Comparison of ENCODE assay signal across 32 cellular contexts in the genomic region with DNA sequence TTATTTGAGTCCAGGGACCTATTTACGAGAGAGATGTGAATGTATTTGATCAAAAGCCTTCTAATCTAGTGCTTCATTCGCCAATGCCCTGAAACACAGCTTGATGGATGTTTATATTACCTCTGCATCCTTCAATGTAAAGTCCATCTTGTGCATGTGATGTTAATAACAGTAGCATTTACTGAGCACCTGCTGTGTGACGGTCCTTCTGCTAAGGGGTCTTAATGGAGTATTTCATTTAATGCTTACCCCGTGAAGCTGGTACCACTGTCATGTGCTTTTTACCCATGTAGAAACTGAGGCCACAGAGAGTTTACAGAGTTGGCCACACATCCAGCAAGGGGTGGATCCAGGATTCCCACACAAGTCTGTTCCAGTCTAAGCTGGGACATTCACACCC.
"Had no signal": no experiment of that assay in that cellular context is flagged by ENCODE, and none has a peak within 500 bp of the region (broad histone marks: within the 10 kb centered on the region; RNA-seq: fewer than 3 reads in every experiment).

No MANE protein-coding gene starts in this region.

- DNase-seq: activated B cell treated with CpG ODN at 0.5 μM for 24 hours; activated CD4-positive, alpha-beta T cell treated with anti-CD3 and anti-CD28 coated beads for 4 hours; activated CD4-positive, alpha-beta T cell treated with anti-CD3 and anti-CD28 coated beads, Interleukin-2, amount 10 ng/mL, durations not matched to agents 7 days and 5 days; activated CD4-positive, alpha-beta T cell treated with anti-CD3 and anti-CD28 coated beads, Interleukin-2, amount 50 U/mL, for 4 hours; activated CD4-positive, CD25-positive, alpha-beta regulatory T cell treated with anti-CD3 and anti-CD28 coated beads, Interleukin-2, amount 50 U/mL, for 72 hours; activated CD8-positive, alpha-beta memory T cell treated with anti-CD3 and anti-CD28 coated beads, Interleukin-2, amount 50 U/mL, for 4 hours; activated CD8-positive, alpha-beta T cell treated with anti-CD3 and anti-CD28 coated beads for 36 hours; activated gamma-delta T cell treated with Interleukin-2 at 50 U/mL for 16 hours; activated naive CD4-positive, alpha-beta T cell; activated naive CD4-positive, alpha-beta T cell treated with anti-CD3 and anti-CD28 coated beads for 36 hours; activated naive CD4-positive, alpha-beta T cell treated with anti-CD3 and anti-CD28 coated beads, Interleukin-2, amount 50 U/mL, for 16 hours; activated naive CD8-positive, alpha-beta T cell treated with anti-CD3 and anti-CD28 coated beads for 36 hours; activated T-cell treated with anti-CD3 and anti-CD28 coated beads for 4 hours; activated T-cell treated with anti-CD3 and anti-CD28 coated beads, Interleukin-2, amount 50 U/mL, for 1 hour; activated T-cell treated with anti-CD3 and anti-CD28 coated beads, Interleukin-2, amount 50 U/mL, for 4 hours; activated T-cell treated with anti-CD3 and anti-CD28 coated beads, Interleukin-2, amount 50 U/mL, for 72 hours; adrenal gland; amniotic stem cell; aorta; body of pancreas; brain microvascular endothelial cell; central memory CD4-positive, alpha-beta T cell; SW 1271; T-helper 1 cell; T-helper 2 cell; T-helper 9 cell had no signal

- H3K36me3 ChIP-seq: adrenal gland, brain microvascular endothelial cell, breast epithelium had no signal

- ATAC-seq: activated CD8-positive, alpha-beta T cell treated with anti-CD3 and anti-CD28 coated beads for 36 hours; activated naive CD4-positive, alpha-beta T cell treated with anti-CD3 and anti-CD28 coated beads, Interleukin-2, amount 50 U/mL, for 72 hours; activated T-cell treated with anti-CD3 and anti-CD28 coated beads, Interleukin-2, amount 50 U/mL, for 4 hours; activated T-cell treated with anti-CD3 and anti-CD28 coated beads, Interleukin-2, amount 50 U/mL, for 72 hours; activated T-helper 17 cell treated with anti-CD3 and anti-CD28 coated beads, Interleukin-2, amount 50 U/mL, for 72 hours; body of pancreas had no signal

- H3K4me3 ChIP-seq: adrenal gland, body of pancreas, breast epithelium had no signal

- H3K9me3 Mint-ChIP-seq: activated T-cell treated with anti-CD3 and anti-CD28 coated beads, Interleukin-2, amount 50 U/mL, for 4 hours; activated T-cell treated with anti-CD3 and anti-CD28 coated beads, Interleukin-2, amount 50 U/mL, for 72 hours; T-helper 2 cell treated with Interferon-gamma antibody and Interleukin-4, amounts not matched to agents 5 μg/mL and 100 μg/mL, for 36 hours had no signal

- H3K27ac Mint-ChIP-seq: activated B cell treated with CpG ODN at 0.5 μM for 24 hours; activated CD4-positive, alpha-beta T cell treated with anti-CD3 and anti-CD28 coated beads, Interleukin-2, amount 10 ng/mL, durations not matched to agents 7 days and 5 days; activated CD8-positive, alpha-beta T cell treated with anti-CD3 and anti-CD28 coated beads for 36 hours; activated naive CD4-positive, alpha-beta T cell treated with anti-CD3 and anti-CD28 coated beads for 36 hours; activated naive CD4-positive, alpha-beta T cell treated with anti-CD3 and anti-CD28 coated beads, Interleukin-2, amount 50 U/mL, for 72 hours; activated naive CD8-positive, alpha-beta T cell treated with anti-CD3 and anti-CD28 coated beads for 36 hours; activated T-cell treated with anti-CD3 and anti-CD28 coated beads, Interleukin-2, amount 50 U/mL, for 72 hours; activated T-helper 1 cell treated with anti-CD3 and anti-CD28 coated beads, Interleukin-12 subunit alpha, Interleukin-12 subunit beta, Interleukin-2, Interleukin-4 antibody, amounts not matched to agents 30 ng/mL and 10 ng/mL and 1 ng/mL, durations not matched to agents 14 hours and 24 hours and 36 hours; activated T-helper 17 cell treated with anti-CD3 and anti-CD28 coated beads, Interleukin-2, amount 50 U/mL, for 72 hours; T-helper 1 cell treated with Interleukin-12 subunit alpha and Interleukin-12 subunit beta and Interleukin-4 antibody, amounts not matched to agents 30 μg/mL and 1 μg/mL, for 36 hours; T-helper 2 cell treated with Interferon-gamma antibody and Interleukin-4, amounts not matched to agents 5 μg/mL and 100 μg/mL, for 36 hours had no signal

- H3K4me3 Mint-ChIP-seq: activated B cell treated with CpG ODN at 0.5 μM for 24 hours; activated CD4-positive, alpha-beta T cell treated with anti-CD3 and anti-CD28 coated beads, Interleukin-2, amount 10 ng/mL, durations not matched to agents 7 days and 5 days; activated CD8-positive, alpha-beta T cell treated with anti-CD3 and anti-CD28 coated beads for 36 hours; activated naive CD4-positive, alpha-beta T cell treated with anti-CD3 and anti-CD28 coated beads for 36 hours; activated naive CD8-positive, alpha-beta T cell treated with anti-CD3 and anti-CD28 coated beads for 36 hours; activated T-cell treated with anti-CD3 and anti-CD28 coated beads, Interleukin-2, amount 50 U/mL, for 4 hours; activated T-cell treated with anti-CD3 and anti-CD28 coated beads, Interleukin-2, amount 50 U/mL, for 72 hours; activated T-helper 1 cell treated with anti-CD3 and anti-CD28 coated beads, Interleukin-12 subunit alpha, Interleukin-12 subunit beta, Interleukin-2, Interleukin-4 antibody, amounts not matched to agents 30 ng/mL and 10 ng/mL and 1 ng/mL, durations not matched to agents 14 hours and 24 hours and 36 hours; activated T-helper 17 cell treated with anti-CD3 and anti-CD28 coated beads, Interleukin-2, amount 50 U/mL, for 72 hours; T-helper 1 cell treated with Interleukin-12 subunit alpha and Interleukin-12 subunit beta and Interleukin-4 antibody, amounts not matched to agents 30 μg/mL and 1 μg/mL, for 36 hours; T-helper 2 cell treated with Interferon-gamma antibody and Interleukin-4, amounts not matched to agents 5 μg/mL and 100 μg/mL, for 36 hours had no signal

- H3K27me3 ChIP-seq: adrenal gland, body of pancreas, brain microvascular endothelial cell had no signal

- H3K4me1 Mint-ChIP-seq: activated B cell treated with CpG ODN at 0.5 μM for 24 hours; activated CD4-positive, alpha-beta T cell treated with anti-CD3 and anti-CD28 coated beads, Interleukin-2, amount 10 ng/mL, durations not matched to agents 7 days and 5 days; activated naive CD8-positive, alpha-beta T cell treated with anti-CD3 and anti-CD28 coated beads for 36 hours; activated T-helper 17 cell treated with anti-CD3 and anti-CD28 coated beads, Interleukin-2, amount 50 U/mL, for 72 hours had no signal

- H3K36me3 Mint-ChIP-seq: activated naive CD8-positive, alpha-beta T cell treated with anti-CD3 and anti-CD28 coated beads for 36 hours had no signal
